8 cellular contexts compared by ENCODE assay signal in genomic region chr15:41932939-41933725, GRCh38. TPM values are rescaled to one million over a fixed set of nuclear protein-coding genes. Genes with fewer than 3 reads are reported as not detected.
DNase-seq lines count a peak whose midpoint lies in the region; ATAC-seq and TF ChIP-seq lines count a peak whose summit lies in the region.
"Had no signal": no experiment of that assay in that cellular context is flagged by ENCODE, and none has a peak within 500 bp of the region (broad histone marks: within the 10 kb centered on the region; RNA-seq: fewer than 3 reads in every experiment).

No MANE protein-coding gene starts in this region.

- intact Hi-C loops in PC-9 (cut with micrococcal nuclease; ENCODE audit: unreplicated experiment): no loop called here
- intact Hi-C loops in sigmoid colon (cut with DNase I): no loop called here

- TF ChIP-seq EP300 in sigmoid colon (IDR thresholded peaks at IDR 0.05): no peak

- H3F3A ChIP-seq in PC-9 (ENCODE audit: insufficient read depth, low read depth): peaks cover 24% of the 10 kb centered on the region

- no TSS peak for BruUV-seq in PC-9 (replicated peaks; lab: Mats Ljungman, UMichigan)

- H2AFZ ChIP-seq in PC-9: no peak overlapping the region

- H3K4me1 ChIP-seq in PC-9 (replicated peaks; ENCODE audit: insufficient read depth) (peaks cover 61% of the 10 kb centered on the region), sigmoid colon (peaks cover 0 to 35% (median 30%) of the 10 kb centered on the region in 4 donors)

- no peaks in the 10 kb centered on the region for H3K27me3 ChIP-seq in PC-9 (ENCODE audit: insufficient read depth, low read depth)
- H3K27me3 ChIP-seq in sigmoid colon: no peaks in the 10 kb centered on the region

- ATAC-seq in HG03025 (IDR thresholded peaks at IDR 0.05; ENCODE audit: low FRiP score, unreplicated experiment) (no peak), HG02763 (IDR thresholded peaks at IDR 0.05; ENCODE audit: unreplicated experiment) (no peak)

- H3K79me2 ChIP-seq in PC-9 (ENCODE audit: low read depth): no peaks in the 10 kb centered on the region

- H4K20me1 ChIP-seq in PC-9 (ENCODE audit: insufficient read depth): peaks cover 11% of the 10 kb centered on the region

- DNase-seq in Daoy (ENCODE audit: low read depth) (peak; percentile 34), PC-9 (no peak), epithelial cell of prostate (ENCODE audit: low read depth, low spot score) (no peak), sigmoid colon (no peak), ACHN (no peak)
- DNase-seq: NCI-H187 had no signal

- H3K36me3 ChIP-seq in PC-9 (ENCODE audit: low read depth): no peaks in the 10 kb centered on the region
- no peaks in the 10 kb centered on the region for H3K36me3 ChIP-seq in sigmoid colon

- POLR2A ChIA-PET in PC-9 (lab: Charles Lee; ENCODE audit: unreplicated experiment): no interaction called here

- TF ChIP-seq CTCF in PC-9 (conservative IDR thresholded peaks at IDR 0.05) (no peak), sigmoid colon (IDR thresholded peaks at IDR 0.05) (no peak)

- peak overlapping the region; percentile 34 for H3K4me2 ChIP-seq in PC-9

- H3K27ac ChIP-seq in PC-9 (no peak overlapping the region), epithelial cell of prostate (peak overlapping the region; percentile 86), sigmoid colon (peak overlapping the region in 3 of 4 donors; percentile 1 to 64 (median 40))

- CTCF ChIA-PET in PC-9 (lab: Charles Lee): interaction anchor here (0.6 kb wide), 1 partner anchor 119 kb away, joined by 4 read pairs; no protein-coding TSS in a partner anchor

- H3K4me3 ChIP-seq in PC-9 (no peak overlapping the region), sigmoid colon (no peak overlapping the region)

- TF ChIP-seq POLR2A in sigmoid colon (IDR thresholded peaks at IDR 0.05): no peak

- in situ Hi-C loops in ACHN (cut with HindIII; ENCODE audit: low pct_ligation_motif_present, low pct_unique_long_range_greater_than_20kb, low sequenced_read_pairs): no loop called here

- no peaks in the 10 kb centered on the region for H3K9me2 ChIP-seq in PC-9 (ENCODE audit: insufficient read depth)

- 89 to 90% methylated on average over 13 of the region's 13 CpGs for WGBS in sigmoid colon, 2 donors

- H3K9me3 ChIP-seq in PC-9 (ENCODE audit: insufficient read depth, low read depth): no peaks in the 10 kb centered on the region
- H3K9me3 ChIP-seq in sigmoid colon: no peaks in the 10 kb centered on the region

RNA-seq across cellular contexts. Expression of gene EHD4, which starts 39.2 kb away (rescaled TPM):
- total RNA-seq in Daoy (2014; rRNA removed; shearing (Covaris generic)): 21.9 and 26.9 TPM in 2 replicates
- total RNA-seq in PC-9 (2021) (15.4 and 18.1 TPM in 2 replicates), sigmoid colon (10 to 100 TPM in 3 of 4 donors, 1 to 10 TPM in 1; 8.9 to 13.0 (median 11.3) TPM)
- 10 to 100 TPM; 16.8 to 37.0 (median 30.5) TPM for polyA plus RNA-seq in sigmoid colon

RNA-seq across cellular contexts. Expression of gene SPTBN5, which starts 39.3 kb away (rescaled TPM):
- total RNA-seq in Daoy (2014; rRNA removed; shearing (Covaris generic)): 1.1 and 3.8 TPM in 2 replicates
- 2.6 and 4.2 TPM in 2 replicates for total RNA-seq in PC-9 (2021)
- 1 to 10 TPM in 1 of 4 donors, under 1 TPM in 3; under 0.01 to 1.7 (median 0.26) TPM for total RNA-seq in sigmoid colon
- 1 to 10 TPM in 1 of 3 donors, under 1 TPM in 2; 0.60 to 2.3 (median 0.92) TPM for polyA plus RNA-seq in sigmoid colon
